Comparison of ENCODE assay signal across 10 cellular contexts in the genomic region with DNA sequence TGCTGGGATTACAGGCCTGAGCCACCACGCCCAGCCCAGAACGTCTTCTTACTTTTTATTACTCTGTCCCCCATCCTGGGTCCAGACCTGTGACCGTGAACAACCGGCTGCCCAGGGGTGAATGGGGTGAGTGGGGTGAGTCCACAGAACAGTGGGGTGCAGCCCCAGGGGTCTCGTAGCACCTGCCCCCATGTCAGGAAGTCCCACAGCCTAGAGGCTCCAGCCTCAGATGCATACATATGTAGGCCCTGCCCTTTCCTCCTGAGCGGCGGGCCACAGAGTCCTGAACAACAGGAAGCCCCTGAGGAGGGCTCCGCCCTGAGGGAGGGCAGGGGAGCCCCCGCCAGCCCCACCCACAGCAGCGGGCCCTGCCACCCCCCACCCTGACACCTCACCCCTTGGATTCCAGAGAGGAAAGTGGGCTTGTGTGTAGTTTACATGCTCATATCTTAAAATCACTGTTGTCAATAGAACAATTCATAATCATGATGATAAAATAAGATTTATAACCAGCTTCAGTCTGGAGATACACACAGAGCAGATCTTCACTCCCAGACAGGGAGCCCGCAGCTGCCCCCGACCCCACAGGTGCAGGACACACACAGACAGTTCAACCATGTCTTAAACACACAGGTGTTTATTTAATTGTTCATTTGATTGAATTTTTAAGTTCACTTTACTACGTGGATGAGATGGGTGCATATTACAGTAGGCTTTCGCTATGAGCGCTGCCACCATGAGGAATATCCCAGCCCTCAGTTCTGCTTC. TPM values are rescaled to one million over a fixed set of nuclear protein-coding genes. Genes with fewer than 3 reads are reported as not detected.
A peak's percentile ranks its signal among the peaks of the same experiment; 100 is the strongest.
DNase-seq lines count a peak whose midpoint lies in the region; ATAC-seq and TF ChIP-seq lines count a peak whose summit lies in the region.
"Had no signal": no experiment of that assay in that cellular context is flagged by ENCODE, and none has a peak within 500 bp of the region (broad histone marks: within the 10 kb centered on the region; RNA-seq: fewer than 3 reads in every experiment).

No MANE protein-coding gene starts in this region.

- no peaks in the 10 kb centered on the region for H3K9me3 ChIP-seq in gastroesophageal sphincter
- H3K9me3 ChIP-seq in smooth muscle cell (replicated peaks; ENCODE audit: low read depth), result no peaks in the 10 kb centered on the region

- intact Hi-C loops in activated CD4-positive, alpha-beta memory T cell treated with anti-CD3 and anti-CD28 coated beads for 36 hours (cut with micrococcal nuclease), result loop anchor here (1.0 to 10.0 kb wide), 5 partner anchors 12 to 336 kb away; partner anchors contain the start of genes GMEB2, LIME1, PTK6 and SAMD10

- H3K36me3 ChIP-seq in gastroesophageal sphincter, result no peaks in the 10 kb centered on the region
- no peaks in the 10 kb centered on the region for H3K36me3 ChIP-seq in smooth muscle cell (ENCODE audit: low read depth)

- TF ChIP-seq CTCF in gastroesophageal sphincter (IDR thresholded peaks at IDR 0.05) (no peak), smooth muscle cell (IDR thresholded peaks at IDR 0.05; ENCODE audit: borderline replicate concordance, insufficient read depth, poor library complexity, severe bottlenecking) (no peak)

- ATAC-seq in gastroesophageal sphincter, result no peak
- ATAC-seq in HG03095 (IDR thresholded peaks at IDR 0.05; ENCODE audit: unreplicated experiment), result no peak

- H2AFZ ChIP-seq in smooth muscle cell (ENCODE audit: low read depth), result no peak overlapping the region
- H2AFZ ChIP-seq: PC-9 had no signal

- CTCF ChIA-PET in activated CD4-positive, alpha-beta memory T cell treated with anti-CD3 and anti-CD28 coated beads for 36 hours (lab: Charles Lee), result interaction anchor here (1.4 kb wide), 1 partner anchor 102 kb away, joined by 5 read pairs; the partner anchor contains the start of gene PTK6

- peak overlapping the region in 3 of 4 donors; percentile 55 to 68 (median 60) for H3K27ac ChIP-seq in gastroesophageal sphincter
- no peak overlapping the region for H3K27ac ChIP-seq in smooth muscle cell (ENCODE audit: low read depth)
- H3K27ac ChIP-seq: PC-9 had no signal

- no peak for TF ChIP-seq POLR2A in gastroesophageal sphincter (IDR thresholded peaks at IDR 0.05)

- POLR2A ChIA-PET in activated CD4-positive, alpha-beta memory T cell treated with anti-CD3 and anti-CD28 coated beads for 36 hours (lab: Charles Lee), result interaction anchor here (1.3 to 2.3 kb wide), 2 partner anchors 12 to 102 kb away, joined by 3 to 10 read pairs; partner anchors contain the start of genes GMEB2 and PTK6

- H3K79me2 ChIP-seq in smooth muscle cell (ENCODE audit: low read depth), result no peaks in the 10 kb centered on the region

- 20 to 47% methylated on average over 1 to 4 of the region's 15 CpGs for WGBS in gastroesophageal sphincter (ENCODE audit: low coverage in 1 of 2), 2 donors
- 86% methylated on average over 13 of the region's 15 CpGs for WGBS in smooth muscle cell (ENCODE audit: low lambda C conversion rate)

- H3K27me3 ChIP-seq in gastroesophageal sphincter, result no peaks in the 10 kb centered on the region
- H3K27me3 ChIP-seq in smooth muscle cell (ENCODE audit: low read depth), result no peaks in the 10 kb centered on the region

- no peaks in the 10 kb centered on the region for H4K20me1 ChIP-seq in smooth muscle cell (ENCODE audit: low read depth)

- H3K9me3 Mint-ChIP-seq in activated CD4-positive, alpha-beta memory T cell treated with anti-CD3 and anti-CD28 coated beads for 36 hours, result no peaks in the 10 kb centered on the region
- H3K9me3 Mint-ChIP-seq: endodermal cell had no signal

- H3K9ac ChIP-seq in smooth muscle cell (ENCODE audit: low read depth), result no peak overlapping the region

- H3K27ac Mint-ChIP-seq in activated CD4-positive, alpha-beta memory T cell treated with anti-CD3 and anti-CD28 coated beads for 36 hours, result peak overlapping the region; percentile 99
- H3K27ac Mint-ChIP-seq: endodermal cell had no signal

- H3K4me3 ChIP-seq in gastroesophageal sphincter (no peak overlapping the region), smooth muscle cell (no peak overlapping the region)
- H3K4me3 ChIP-seq: PC-9 had no signal

- H3K4me3 Mint-ChIP-seq in activated CD4-positive, alpha-beta memory T cell treated with anti-CD3 and anti-CD28 coated beads for 36 hours, result peak overlapping the region; percentile 90
- H3K4me3 Mint-ChIP-seq: endodermal cell had no signal

- H3K4me1 ChIP-seq in gastroesophageal sphincter, result peaks cover 0 to 15% (median 3%) of the 10 kb centered on the region in 3 donors
- peaks cover 4% of the 10 kb centered on the region for H3K4me1 ChIP-seq in smooth muscle cell (ENCODE audit: low read depth)

- no peak overlapping the region for H3K4me2 ChIP-seq in smooth muscle cell

- H3K4me1 Mint-ChIP-seq in activated CD4-positive, alpha-beta memory T cell treated with anti-CD3 and anti-CD28 coated beads for 36 hours (ENCODE audit: low read depth), result peaks cover 40% of the 10 kb centered on the region
- H3K4me1 Mint-ChIP-seq: endodermal cell had no signal

- TF ChIP-seq EP300 in gastroesophageal sphincter (IDR thresholded peaks at IDR 0.05), result no peak

- H3K27me3 Mint-ChIP-seq in activated CD4-positive, alpha-beta memory T cell treated with anti-CD3 and anti-CD28 coated beads for 36 hours, result no peaks in the 10 kb centered on the region

- DNase-seq in GM19238 (ENCODE audit: insufficient read length, low spot score) (peak; percentile 57), KG1 (lab: John Stamatoyannopoulos, UW) (no peak), smooth muscle cell (lab: John Stamatoyannopoulos, UW; ENCODE audit: unreplicated experiment) (no peak), AG08395 (ENCODE audit: low spot score) (no peak)
- peak; percentile 85 for DNase-seq in activated CD4-positive, alpha-beta memory T cell treated with anti-CD3 and anti-CD28 coated beads for 36 hours
- peak; percentile 63 to 70 for DNase-seq in stimulated activated CD8-positive, alpha-beta memory T cell treated with anti-CD3 and anti-CD28 coated beads, Interleukin-15, amount 100 ng/mL, for 48 hours (ENCODE audit: low read depth in 2 of 2)
- DNase-seq: endodermal cell had no signal

- no peaks in the 10 kb centered on the region for H3F3A ChIP-seq in smooth muscle cell (ENCODE audit: low read depth)

- peaks cover 2% of the 10 kb centered on the region for H3K36me3 Mint-ChIP-seq in activated CD4-positive, alpha-beta memory T cell treated with anti-CD3 and anti-CD28 coated beads for 36 hours

RNA-seq across cellular contexts. Expression of gene GMEB2, which starts 12.4 kb away (rescaled TPM):
- total RNA-seq in activated CD4-positive, alpha-beta memory T cell treated with anti-CD3 and anti-CD28 coated beads for 36 hours, result 10 to 100 TPM; 13.6 to 14.0 TPM
- total RNA-seq in gastroesophageal sphincter (10 to 100 TPM in 3 of 4 donors, 1 to 10 TPM in 1; 9.8 to 16.1 (median 12.1) TPM), smooth muscle cell (8.9 and 9.7 TPM in 2 replicates)
- 11.3 and 14.4 TPM in 2 replicates for polyA plus RNA-seq in smooth muscle cell

RNA-seq across cellular contexts. Expression of gene STMN3, which starts 13.9 kb away (rescaled TPM):
- 10 to 100 TPM; 17.3 to 18.0 TPM for total RNA-seq in activated CD4-positive, alpha-beta memory T cell treated with anti-CD3 and anti-CD28 coated beads for 36 hours
- total RNA-seq in gastroesophageal sphincter, result 10 to 100 TPM; 13.7 to 31.6 (median 17.0) TPM
- 4.8 and 6.9 TPM in 2 replicates for total RNA-seq in smooth muscle cell
- polyA plus RNA-seq in smooth muscle cell, result 10.8 and 12.1 TPM in 2 replicates

RNA-seq across cellular contexts. Expression of gene RTEL1, which starts 18.8 kb away (rescaled TPM):
- 10 to 100 TPM; 38.0 to 38.3 TPM for total RNA-seq in activated CD4-positive, alpha-beta memory T cell treated with anti-CD3 and anti-CD28 coated beads for 36 hours
- total RNA-seq in gastroesophageal sphincter (10 to 100 TPM in 3 of 4 donors, 1 to 10 TPM in 1; 7.1 to 43.7 (median 18.7) TPM), smooth muscle cell (14.2 and 33.0 TPM in 2 replicates)
- 10.4 and 12.2 TPM in 2 replicates for polyA plus RNA-seq in smooth muscle cell

RNA-seq across cellular contexts. Expression of gene TNFRSF6B, which starts 57.2 kb away (rescaled TPM):
- not detected for total RNA-seq in activated CD4-positive, alpha-beta memory T cell treated with anti-CD3 and anti-CD28 coated beads for 36 hours
- total RNA-seq in gastroesophageal sphincter (10 to 100 TPM in 3 of 4 donors, 1 to 10 TPM in 1; 8.9 to 27.8 (median 15.4) TPM), smooth muscle cell (9.2 and 13.1 TPM in 2 replicates)
- polyA plus RNA-seq in smooth muscle cell, result 13.1 and 17.1 TPM in 2 replicates
- total RNA-seq: endodermal cell, PC-9 had no signal

Comparison
In these comparisons a context has a peak if more than half of its experiments do, and no peak if none do; other contexts are left out.
1. DNase-seq: peak in GM19238 (single experiment), activated CD4-positive, alpha-beta memory T cell treated with anti-CD3 and anti-CD28 coated beads for 36 hours (single experiment) and stimulated activated CD8-positive, alpha-beta memory T cell treated with anti-CD3 and anti-CD28 coated beads, Interleukin-15, amount 100 ng/mL, for 48 hours (2 of 2); none in KG1 (single experiment), smooth muscle cell (single experiment) and AG08395 (single experiment).